In the genomic region with DNA sequence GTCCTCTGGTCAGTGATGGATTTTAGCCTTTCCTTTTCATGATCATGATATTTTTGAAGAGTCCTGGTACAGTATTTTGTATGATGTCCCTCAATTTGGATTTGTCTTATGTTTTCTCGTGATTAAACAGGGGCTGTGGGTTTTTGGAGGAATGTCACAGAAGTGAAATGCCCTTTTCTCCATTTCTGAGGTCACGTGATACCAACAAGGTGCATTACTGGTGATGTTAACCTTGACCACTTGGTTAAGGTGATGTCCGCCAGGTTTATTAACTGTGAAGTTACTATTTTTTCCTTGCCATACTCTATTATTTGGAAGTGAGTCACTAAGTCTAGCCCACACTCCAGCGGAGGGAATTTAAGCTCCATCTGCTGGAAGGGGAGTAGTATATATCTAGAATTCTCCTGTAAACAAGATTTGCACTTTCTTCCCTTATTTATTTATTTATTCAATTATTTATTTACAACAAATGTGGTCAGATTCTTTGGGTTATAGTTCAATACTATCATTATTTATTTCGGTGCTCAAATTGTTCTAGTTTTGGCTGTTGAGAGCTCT, we compare ENCODE assay signal across 9 cellular contexts.
DNase-seq lines count a peak whose midpoint lies in the region; ATAC-seq, FAIRE-seq and TF ChIP-seq lines count a peak whose summit lies in the region.
"Had no signal": no experiment of that assay in that cellular context is flagged by ENCODE, and none has a peak within 500 bp of the region (broad histone marks: within the 10 kb centered on the region; RNA-seq: fewer than 3 reads in every experiment).

No MANE protein-coding gene starts in this region.

- ATAC-seq in K562 (no peak), right lobe of liver (peak in 1 of 4 donors; percentile 38)
- ATAC-seq: natural killer cell treated with Interleukin-12 subunit alpha and Interleukin-12 subunit beta and Interleukin-15 and Interleukin-18, amount 100 ng/mL, for 72 hours had no signal

- H3K4me3 Mint-ChIP-seq in CD14-positive monocyte, result no peak overlapping the region
- H3K4me3 Mint-ChIP-seq: natural killer cell treated with Interleukin-12 subunit alpha and Interleukin-12 subunit beta and Interleukin-15 and Interleukin-18, amount 100 ng/mL, for 72 hours had no signal

- peaks cover 45% of the 10 kb centered on the region for H3K4me1 Mint-ChIP-seq in CD14-positive monocyte

- FAIRE-seq in K562 (lab: Jason Lieb, UNC), result peak; percentile 70

- intact Hi-C loops in CD14-positive monocyte (cut with micrococcal nuclease), result no loop called here
- intact Hi-C loops in K562 (cut with micrococcal nuclease), result no loop called here
- intact Hi-C loops in right lobe of liver (cut with DNase I), result no loop called here

- CTCF ChIA-PET in K562 (lab: Yijun Ruan, JAX; ENCODE audit: low intra/inter-chr PET ratio), result interaction anchor here (0.7 kb wide), 1 partner anchor 221 kb away, joined by 3 read pairs; no protein-coding TSS in a partner anchor

- H3K27ac ChIP-seq in K562 (ENCODE audit: extremely low read depth, low read depth, low read length) (no peak overlapping the region), right lobe of liver (no peak overlapping the region)

- no peak overlapping the region for H2AFZ ChIP-seq in K562 (ENCODE audit: low read depth, low read length)

- no peak overlapping the region for H3K4me3 ChIP-seq in K562
- H3K4me3 ChIP-seq in right lobe of liver, result no peak overlapping the region

- H3K27me3 ChIP-seq in K562 (ENCODE audit: control insufficient read depth in 2 of 2, insufficient read depth in 2 of 2, low read length in 2 of 2), result peaks cover 0 to 5% of the 10 kb centered on the region in 2 experiments; a peak in 1 of 5 replicates
- no peaks in the 10 kb centered on the region for H3K27me3 ChIP-seq in right lobe of liver

- TF ChIP-seq CTCF in CD14-positive monocyte (IDR thresholded peaks at IDR 0.05), result peak; percentile 22
- TF ChIP-seq CTCF in LNCAP (IDR thresholded peaks at IDR 0.05), result peak; percentile 43; the same call in 1 of the 2 replicates
- peak in 1 of 3 experiments; percentile 47; a peak in 2 of 6 replicates for TF ChIP-seq CTCF in K562 (IDR thresholded peaks at IDR 0.05 in 2 of 3, conservative IDR thresholded peaks at IDR 0.05 in 1 of 3; ENCODE audit: insufficient read depth in 2 of 3, low read depth in 1 of 3, low read length in 3 of 3)
- peak; percentile 10 to 28 (median 20) for TF ChIP-seq CTCF in right lobe of liver (IDR thresholded peaks at IDR 0.05)

- H3K9me1 ChIP-seq in K562 (ENCODE audit: control insufficient read depth, insufficient read depth, low read length), result no peaks in the 10 kb centered on the region

- no peaks in the 10 kb centered on the region for H4K20me1 ChIP-seq in K562 (replicated peaks; ENCODE audit: control insufficient read depth, insufficient read depth, low read length)

- no peak for TF ChIP-seq EP300 in K562 (IDR thresholded peaks at IDR 0.05; ENCODE audit: low read length)

- in situ Hi-C loops in K562 (cut with MboI), result no loop called here

- BruUV-seq in K562 (replicated peaks; lab: Mats Ljungman, UMichigan), result no TSS peak

- H3K9ac ChIP-seq in K562 (ENCODE audit: insufficient read depth in 1 of 2, low read depth in 2 of 2, low read length in 2 of 2), result no peak overlapping the region

- H3K36me3 Mint-ChIP-seq in CD14-positive monocyte, result no peaks in the 10 kb centered on the region
- H3K36me3 Mint-ChIP-seq: natural killer cell treated with Interleukin-12 subunit alpha and Interleukin-12 subunit beta and Interleukin-15 and Interleukin-18, amount 100 ng/mL, for 72 hours had no signal

- POLR2A ChIA-PET in K562 (lab: Yijun Ruan, JAX), result no interaction called here

- H3K4me1 ChIP-seq in K562 (replicated peaks in 1 of 2; ENCODE audit: control insufficient read depth in 2 of 2, insufficient read depth in 2 of 2, low read length in 2 of 2) (no peaks in the 10 kb centered on the region), right lobe of liver (no peaks in the 10 kb centered on the region)

- DNase-seq in CD14-positive monocyte (ENCODE audit: low spot score) (no peak), K562 (ENCODE audit: extremely low read depth in 1 of 4, low spot score in 3 of 4) (peak in 1 of 4 experiments; percentile 9), right lobe of liver (peak in 1 of 3 donors; percentile 9), NCI-H446 treated with DMSO at 0.1 percent for 48 hours (lab: John Stamatoyannopoulos, UW) (no peak), GF-D8 (lab: John Stamatoyannopoulos, UW) (no peak), NCI-H1436 (lab: John Stamatoyannopoulos, UW) (no peak), NCI-H2029 (lab: John Stamatoyannopoulos, UW) (no peak)

- H3K9me3 ChIP-seq in K562 (replicated peaks; ENCODE audit: control insufficient read depth, insufficient read depth, low read depth, low read length) (no peaks in the 10 kb centered on the region), right lobe of liver (no peaks in the 10 kb centered on the region)

- H3K27me3 Mint-ChIP-seq in CD14-positive monocyte (ENCODE audit: low read depth in 3 of 3), result peaks cover 0 to 2% (median 1%) of the 10 kb centered on the region in 3 donors
- H3K27me3 Mint-ChIP-seq: natural killer cell treated with Interleukin-12 subunit alpha and Interleukin-12 subunit beta and Interleukin-15 and Interleukin-18, amount 100 ng/mL, for 72 hours had no signal

- H3K27ac Mint-ChIP-seq in CD14-positive monocyte, result no peak overlapping the region

- 0% methylated on average over 5 of the region's 5 CpGs for WGBS in K562 (ENCODE audit: insufficient coverage, low coverage, missing lambda C conversion rate)
- WGBS in right lobe of liver (ENCODE audit: insufficient coverage, low coverage, low lambda C conversion rate, missing lambda C conversion rate), result 70% methylated on average over 5 of the region's 5 CpGs

- no peaks in the 10 kb centered on the region for H3K79me2 ChIP-seq in K562 (ENCODE audit: control insufficient read depth, insufficient read depth, low read length)

- H3K36me3 ChIP-seq in K562 (ENCODE audit: control insufficient read depth, insufficient read depth, low read length) (no peaks in the 10 kb centered on the region), right lobe of liver (no peaks in the 10 kb centered on the region)

- H3K4me2 ChIP-seq in K562 (ENCODE audit: insufficient read depth, low read length), result no peak overlapping the region

- H3K9me3 Mint-ChIP-seq in CD14-positive monocyte, result peaks cover 0 to 4% (median 0%) of the 10 kb centered on the region in 7 donors

- peak; percentile 38 to 47; a peak in 3 of 4 replicates for TF ChIP-seq RAD21 in K562 (CRISPR knock-in tag; conservative IDR thresholded peaks at IDR 0.05 in 1 of 2, IDR thresholded peaks at IDR 0.05 in 1 of 2)

- TF ChIP-seq POLR2A in K562 (conservative IDR thresholded peaks at IDR 0.05) (no peak), right lobe of liver (IDR thresholded peaks at IDR 0.05) (no peak)

TF ChIP-seq in K562, 482 proteins besides CTCF, POLR2A, EP300 and RAD21 (continues in another document):
- TF ChIP-seq, protein P1, sequence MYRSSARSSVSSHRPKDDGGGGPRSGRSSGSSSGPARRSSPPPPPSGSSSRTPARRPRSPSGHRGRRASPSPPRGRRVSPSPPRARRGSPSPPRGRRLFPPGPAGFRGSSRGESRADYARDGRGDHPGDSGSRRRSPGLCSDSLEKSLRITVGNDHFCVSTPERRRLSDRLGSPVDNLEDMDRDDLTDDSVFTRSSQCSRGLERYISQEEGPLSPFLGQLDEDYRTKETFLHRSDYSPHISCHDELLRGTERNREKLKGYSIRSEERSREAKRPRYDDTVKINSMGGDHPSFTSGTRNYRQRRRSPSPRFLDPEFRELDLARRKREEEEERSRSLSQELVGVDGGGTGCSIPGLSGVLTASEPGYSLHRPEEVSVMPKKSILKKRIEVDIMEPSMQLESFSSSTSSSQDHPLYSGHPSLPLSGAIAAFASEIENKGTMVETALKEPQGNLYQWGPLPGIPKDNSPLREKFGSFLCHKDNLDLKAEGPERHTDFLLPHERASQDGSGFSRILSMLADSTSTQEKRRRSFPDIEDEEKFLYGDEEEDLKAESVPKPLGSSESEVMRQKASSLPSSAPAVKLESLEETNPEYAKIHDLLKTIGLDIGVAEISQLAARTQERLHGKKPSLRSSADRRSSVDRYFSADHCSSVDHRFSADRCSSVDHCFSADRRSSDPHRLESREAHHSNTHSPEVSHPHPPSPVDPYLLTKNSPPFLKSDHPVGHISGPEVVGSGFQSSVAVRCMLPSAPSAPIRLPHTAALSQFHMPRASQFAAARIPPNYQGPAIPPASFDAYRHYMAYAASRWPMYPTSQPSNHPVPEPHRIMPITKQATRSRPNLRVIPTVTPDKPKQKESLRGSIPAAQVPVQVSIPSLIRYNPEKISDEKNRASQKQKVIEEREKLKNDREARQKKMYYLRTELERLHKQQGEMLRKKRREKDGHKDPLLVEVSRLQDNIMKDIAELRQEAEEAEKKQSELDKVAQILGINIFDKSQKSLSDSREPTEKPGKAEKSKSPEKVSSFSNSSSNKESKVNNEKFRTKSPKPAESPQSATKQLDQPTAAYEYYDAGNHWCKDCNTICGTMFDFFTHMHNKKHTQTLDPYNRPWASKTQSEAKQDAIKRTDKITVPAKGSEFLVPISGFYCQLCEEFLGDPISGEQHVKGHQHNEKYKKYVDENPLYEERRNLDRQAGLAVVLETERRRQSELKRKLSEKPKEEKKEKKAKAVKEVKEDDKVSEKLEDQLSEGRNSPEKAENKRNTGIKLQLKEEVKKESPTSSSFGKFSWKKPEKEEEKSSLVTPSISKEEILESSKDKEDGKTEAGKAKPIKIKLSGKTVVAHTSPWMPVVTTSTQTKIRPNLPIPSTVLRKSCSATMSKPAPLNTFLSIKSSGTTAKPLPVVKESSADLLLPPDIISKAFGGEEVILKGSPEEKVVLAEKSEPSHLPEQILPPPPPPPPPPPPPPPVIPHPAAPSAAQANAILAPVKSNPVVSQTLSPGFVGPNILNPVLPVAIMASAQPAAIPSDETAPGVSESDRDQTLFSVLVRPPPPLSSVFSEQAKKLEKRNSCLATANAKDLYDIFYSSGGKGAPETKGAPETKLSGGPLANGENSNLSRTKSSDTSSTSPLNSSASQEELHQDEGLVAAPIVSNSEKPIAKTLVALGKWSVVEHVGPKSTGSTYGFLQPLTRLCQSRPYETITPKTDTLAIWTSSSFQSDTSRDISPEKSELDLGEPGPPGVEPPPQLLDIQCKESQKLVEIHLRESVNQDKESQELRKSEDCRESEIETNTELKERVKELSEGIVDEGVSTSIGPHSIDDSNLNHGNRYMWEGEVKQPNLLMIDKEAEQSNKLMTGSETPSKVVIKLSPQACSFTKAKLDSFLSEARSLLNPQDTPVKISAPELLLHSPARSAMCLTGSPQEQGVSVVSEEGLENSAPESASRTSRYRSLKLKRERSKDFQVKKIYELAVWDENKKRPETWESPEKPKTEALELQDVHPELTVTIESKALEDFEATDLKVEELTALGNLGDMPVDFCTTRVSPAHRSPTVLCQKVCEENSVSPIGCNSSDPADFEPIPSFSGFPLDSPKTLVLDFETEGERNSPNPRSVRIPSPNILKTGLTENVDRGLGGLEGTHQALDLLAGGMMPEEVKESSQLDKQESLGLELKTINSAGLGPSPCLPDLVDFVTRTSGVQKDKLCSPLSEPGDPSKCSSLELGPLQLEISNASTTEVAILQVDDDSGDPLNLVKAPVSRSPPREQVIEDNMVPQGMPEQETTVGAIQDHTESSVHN (IDR thresholded peaks at IDR 0.05; ENCODE audit: borderline replicate concordance in 1 of 2, low read depth in 1 of 2), result no peak
